23 cellular contexts compared by ENCODE assay signal in the genomic region with DNA sequence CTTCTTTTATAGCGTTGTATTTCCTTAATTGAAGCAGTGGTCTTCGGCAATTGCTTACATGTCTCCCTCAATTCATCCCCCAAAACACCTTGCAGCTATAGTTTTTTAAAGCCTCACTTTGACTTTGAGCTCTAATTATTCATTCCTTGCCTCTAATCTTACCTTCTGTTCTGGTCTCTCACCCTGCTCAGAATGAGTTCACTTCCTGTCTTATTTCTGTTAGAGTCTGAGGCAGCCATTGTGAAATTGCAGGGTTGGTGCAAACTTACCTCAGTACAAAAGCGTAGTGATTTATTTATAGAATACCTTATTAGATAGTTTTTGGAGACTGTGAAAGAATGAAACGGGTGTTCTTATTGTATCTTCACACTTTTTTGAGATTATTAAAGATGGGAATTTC. TPM values are rescaled to one million over a fixed set of nuclear protein-coding genes. Genes with fewer than 3 reads are reported as not detected.
DNase-seq lines count a peak whose midpoint lies in the region; FAIRE-seq lines count a peak whose summit lies in the region.
"Had no signal": no experiment of that assay in that cellular context is flagged by ENCODE, and none has a peak within 500 bp of the region (broad histone marks: within the 10 kb centered on the region; RNA-seq: fewer than 3 reads in every experiment).

No MANE protein-coding gene starts in this region.

- peaks cover 9 to 18% (median 11%) of the 10 kb centered on the region in 3 donors for H3K4me1 Mint-ChIP-seq in CD8-positive, alpha-beta memory T cell

- H3K36me3 ChIP-seq in CD8-positive, alpha-beta memory T cell (ENCODE audit: insufficient read depth, low read length): no peaks in the 10 kb centered on the region
- H3K36me3 ChIP-seq: colonic mucosa had no signal

- CTCF ChIA-PET in CD8-positive, alpha-beta memory T cell (lab: Charles Lee): no interaction called here

- no peaks in the 10 kb centered on the region for H3K9me3 ChIP-seq in CD8-positive, alpha-beta memory T cell (ENCODE audit: low read length)
- H3K9me3 ChIP-seq: colonic mucosa, left ventricle myocardium inferior had no signal

- H3K4me1 ChIP-seq in CD8-positive, alpha-beta memory T cell (ENCODE audit: insufficient read depth, low read length): no peaks in the 10 kb centered on the region
- H3K4me1 ChIP-seq: colonic mucosa, left ventricle myocardium inferior had no signal

- POLR2A ChIA-PET in CD8-positive, alpha-beta memory T cell (lab: Charles Lee): no interaction called here

- peaks cover 0 to 2% of the 10 kb centered on the region in 2 donors for H3K27me3 Mint-ChIP-seq in CD8-positive, alpha-beta memory T cell
- H3K27me3 Mint-ChIP-seq: CD4-positive, alpha-beta T cell; stimulated activated naive CD8-positive, alpha-beta T cell treated with anti-CD3 and anti-CD28 coated beads, Interleukin-15, amount 100 ng/mL, for 72 hours had no signal

- peak; percentile 19 for DNase-seq in Daoy (ENCODE audit: low read depth)
- DNase-seq in GM19239 (ENCODE audit: insufficient read length, low spot score): no peak
- peak; percentile 33 to 74 for DNase-seq in NOMO-1 (lab: John Stamatoyannopoulos, UW; ENCODE audit: unreplicated experiment in 2 of 2)
- peak; percentile 48 for DNase-seq in dermis blood vessel endothelial cell
- DNase-seq in CD8-positive, alpha-beta memory T cell: no peak
- DNase-seq in stimulated activated CD4-positive, alpha-beta T cell treated with anti-CD3 and anti-CD28 coated beads, Interleukin-4, amount 100 ng/mL, for 1 hour: no peak
- no peak for DNase-seq in activated naive CD4-positive, alpha-beta T cell (lab: John Stamatoyannopoulos, UW)
- DNase-seq in DMS153 (lab: John Stamatoyannopoulos, UW): no peak
- DNase-seq: activated CD4-positive, CD25-positive, alpha-beta regulatory T cell; activated CD8-positive, alpha-beta memory T cell treated with anti-CD3 and anti-CD28 coated beads for 24 hours; CD4-positive, alpha-beta T cell; colonic mucosa; GF-D8; left ventricle myocardium inferior; NCI-H1417; NCI-H526; small intestine; stimulated activated CD4-positive, alpha-beta T cell treated with anti-CD3 and anti-CD28 coated beads, Interleukin-2, amount 100 ng/mL, for 48 hours; stimulated activated naive CD8-positive, alpha-beta T cell treated with anti-CD3 and anti-CD28 coated beads, Interleukin-15, amount 100 ng/mL, for 72 hours; T-helper 9 cell; trophoblast cell had no signal

- H3K27ac ChIP-seq in CD8-positive, alpha-beta memory T cell (ENCODE audit: low read depth, low read length): no peak overlapping the region
- H3K27ac ChIP-seq: colonic mucosa, left ventricle myocardium inferior had no signal

- FAIRE-seq in GM19239 (lab: Jason Lieb, UNC): peak; percentile 58
- FAIRE-seq: RCC 7860, small intestine had no signal

- no peak overlapping the region for H3K4me3 ChIP-seq in CD8-positive, alpha-beta memory T cell (ENCODE audit: low read length)
- H3K4me3 ChIP-seq: colonic mucosa, left ventricle myocardium inferior had no signal

- no peaks in the 10 kb centered on the region for H3K27me3 ChIP-seq in CD8-positive, alpha-beta memory T cell (ENCODE audit: insufficient read depth, low read length, poor library complexity, severe bottlenecking)
- H3K27me3 ChIP-seq: colonic mucosa had no signal

- H3K27ac Mint-ChIP-seq in CD8-positive, alpha-beta memory T cell: peak overlapping the region in 1 of 8 donors; percentile 24
- H3K27ac Mint-ChIP-seq: CD4-positive, alpha-beta T cell; stimulated activated naive CD8-positive, alpha-beta T cell treated with anti-CD3 and anti-CD28 coated beads, Interleukin-15, amount 100 ng/mL, for 72 hours had no signal

- peak overlapping the region in 1 of 7 donors; percentile 4 for H3K4me3 Mint-ChIP-seq in CD8-positive, alpha-beta memory T cell
- H3K4me3 Mint-ChIP-seq: CD4-positive, alpha-beta T cell; stimulated activated naive CD8-positive, alpha-beta T cell treated with anti-CD3 and anti-CD28 coated beads, Interleukin-15, amount 100 ng/mL, for 72 hours had no signal

- H3K9me3 Mint-ChIP-seq in CD8-positive, alpha-beta memory T cell: no peaks in the 10 kb centered on the region
- H3K9me3 Mint-ChIP-seq: activated naive CD4-positive, alpha-beta T cell treated with anti-CD3 and anti-CD28 coated beads, Interleukin-2, amount 50 U/mL, for 72 hours; CD4-positive, alpha-beta T cell; stimulated activated naive CD8-positive, alpha-beta T cell treated with anti-CD3 and anti-CD28 coated beads, Interleukin-15, amount 100 ng/mL, for 72 hours had no signal

- H3K36me3 Mint-ChIP-seq in CD8-positive, alpha-beta memory T cell: peaks cover 4 to 19% (median 6%) of the 10 kb centered on the region in 3 donors

RNA-seq across cellular contexts. Expression of a gene that starts 35.0 kb away (rescaled TPM):
- total RNA-seq in Daoy (2014; rRNA removed; shearing (Covaris generic)): 37.8 and 89.7 TPM in 2 replicates
- total RNA-seq in dermis blood vessel endothelial cell: 77.1 and 78.8 TPM in 2 replicates
- 1 to 10 TPM; 6.9 to 7.1 TPM for total RNA-seq in CD8-positive, alpha-beta memory T cell
- polyA plus RNA-seq in CD8-positive, alpha-beta memory T cell: 4.2 TPM

Comparison
In these comparisons a context has a peak if more than half of its experiments do, and no peak if none do; other contexts are left out.
1. DNase-seq: peak in Daoy (single experiment), NOMO-1 (2 of 2) and dermis blood vessel endothelial cell (single experiment); none in GM19239 (single experiment), CD8-positive, alpha-beta memory T cell (0 of 5), stimulated activated CD4-positive, alpha-beta T cell treated with anti-CD3 and anti-CD28 coated beads, Interleukin-4, amount 100 ng/mL, for 1 hour (single experiment), activated naive CD4-positive, alpha-beta T cell (0 of 4) and DMS153 (single experiment).